8 cellular contexts compared by ENCODE assay signal in the genomic region with DNA sequence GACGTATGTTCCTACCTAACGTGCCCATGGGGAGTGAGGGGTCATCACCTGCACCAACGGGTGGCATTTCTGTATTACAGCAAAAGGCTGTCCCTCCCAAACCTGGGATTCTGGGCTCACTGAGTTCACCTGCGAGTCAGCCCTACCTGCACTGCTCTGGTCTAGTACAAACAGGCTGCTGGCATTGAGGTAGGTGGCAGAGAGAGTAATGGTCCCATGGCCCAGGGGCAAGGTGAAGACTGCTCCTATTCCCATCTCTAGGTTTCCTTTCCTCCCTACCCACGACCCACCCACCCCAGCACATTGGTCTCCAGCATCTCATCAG. TPM values are rescaled to one million over a fixed set of nuclear protein-coding genes. Genes with fewer than 3 reads are reported as not detected.
A peak's percentile ranks its signal among the peaks of the same experiment; 100 is the strongest.
DNase-seq lines count a peak whose midpoint lies in the region; ATAC-seq, FAIRE-seq and TF ChIP-seq lines count a peak whose summit lies in the region.

No MANE protein-coding gene starts in this region.

- no peaks in the 10 kb centered on the region for H3K79me2 ChIP-seq in endothelial cell of umbilical vein (ENCODE audit: control insufficient read depth, insufficient read depth, low read length)

- H3K27me3 ChIP-seq in CD8-positive, alpha-beta T cell (ENCODE audit: insufficient read depth, low read length), result no peaks in the 10 kb centered on the region
- H3K27me3 ChIP-seq in MG63 (no peaks in the 10 kb centered on the region), endothelial cell of umbilical vein (ENCODE audit: control insufficient read depth in 2 of 2, insufficient read depth in 2 of 2, low read length in 2 of 2) (no peaks in the 10 kb centered on the region)

- no peak overlapping the region for H3K4me3 ChIP-seq in CD8-positive, alpha-beta T cell (ENCODE audit: low read depth, low read length)
- H3K4me3 ChIP-seq in MG63, result peak overlapping the region; percentile 70
- peak overlapping the region; percentile 1 to 73 (median 40) for H3K4me3 ChIP-seq in endothelial cell of umbilical vein (replicated peaks in 1 of 3; ENCODE audit: insufficient read depth in 1 of 3, low read depth in 1 of 3, low read length in 3 of 3)

- H3K27ac ChIP-seq in CD8-positive, alpha-beta T cell (ENCODE audit: low read depth, low read length), result no peak overlapping the region
- no peak overlapping the region for H3K27ac ChIP-seq in endothelial cell of umbilical vein (ENCODE audit: insufficient read depth, low read depth, low read length)

- intact Hi-C loops in CD8-positive, alpha-beta T cell (cut with DNase I, micrococcal nuclease), result loop anchor here (2.0 kb wide), 2 partner anchors 105 to 119 kb away; a partner anchor contains a TSS
- intact Hi-C loops in endothelial cell of umbilical vein (cut with micrococcal nuclease), result loop anchor here (1.0 kb wide), 2 partner anchors 10 to 44 kb away; a partner anchor contains a TSS

- no peak for ATAC-seq in CD8-positive, alpha-beta T cell
- ATAC-seq in GM21360 (IDR thresholded peaks at IDR 0.05; ENCODE audit: unreplicated experiment) (no peak), GM21423 (IDR thresholded peaks at IDR 0.05; ENCODE audit: unreplicated experiment) (no peak)

- dilution Hi-C loops in endothelial cell of umbilical vein (cut with MboI; ENCODE audit: extremely low pct_ligation_motif_present, low sequenced_read_pairs), result no loop called here

- peak; percentile 26 for TF ChIP-seq POLR2A in endothelial cell of umbilical vein (IDR thresholded peaks at IDR 0.05; ENCODE audit: low read depth, low read length)

- peak overlapping the region; percentile 66 for H3K4me3 Mint-ChIP-seq in CD8-positive, alpha-beta T cell
- H3K4me3 Mint-ChIP-seq in nephron progenitor cell, result peak overlapping the region; percentile 97

- H3K9me1 ChIP-seq in endothelial cell of umbilical vein (replicated peaks; ENCODE audit: control insufficient read depth, extremely low read depth, insufficient read depth, low read length), result no peaks in the 10 kb centered on the region

- H3K4me2 ChIP-seq in endothelial cell of umbilical vein (ENCODE audit: insufficient read depth, low read length), result peak overlapping the region; percentile 13

- POLR2A ChIA-PET in CD8-positive, alpha-beta T cell (lab: Charles Lee), result interaction anchor here (0.7 to 1.3 kb wide), 3 partner anchors 24 to 573 kb away, joined by 3 to 4 read pairs (median 3); a partner anchor contains a TSS
- POLR2A ChIA-PET in endothelial cell of umbilical vein (lab: Charles Lee), result interaction anchor here (0.5 to 2.2 kb wide), 8 partner anchors 9 to 161 kb away, joined by 3 to 16 read pairs (median 8); a partner anchor contains a TSS

- peaks cover 12% of the 10 kb centered on the region for H3K36me3 ChIP-seq in CD8-positive, alpha-beta T cell (ENCODE audit: insufficient read depth, low read length)
- H3K36me3 ChIP-seq in MG63 (peaks cover 12% of the 10 kb centered on the region), endothelial cell of umbilical vein (ENCODE audit: control insufficient read depth in 2 of 2, extremely low read depth in 1 of 2, insufficient read depth in 2 of 2, low read length in 2 of 2) (peaks cover 4 to 10% of the 10 kb centered on the region in 2 experiments)

- FAIRE-seq in endothelial cell of umbilical vein (lab: Jason Lieb, UNC), result no peak

- H3K36me3 Mint-ChIP-seq in CD8-positive, alpha-beta T cell, result peaks cover 19% of the 10 kb centered on the region
- H3K36me3 Mint-ChIP-seq in nephron progenitor cell (ENCODE audit: low read depth), result peaks cover 36% of the 10 kb centered on the region

- no peak for TF ChIP-seq CTCF in CD8-positive, alpha-beta T cell (IDR thresholded peaks at IDR 0.05)
- TF ChIP-seq CTCF in endothelial cell of umbilical vein (IDR thresholded peaks at IDR 0.05; ENCODE audit: extremely low read depth in 1 of 2, insufficient read depth in 1 of 2, low read depth in 1 of 2, low read length in 2 of 2), result no peak
- no peak for TF ChIP-seq CTCF in nephron progenitor cell (IDR thresholded peaks at IDR 0.05)

- H3K27me3 Mint-ChIP-seq in CD8-positive, alpha-beta T cell (ENCODE audit: low read depth), result peaks cover 6% of the 10 kb centered on the region
- no peaks in the 10 kb centered on the region for H3K27me3 Mint-ChIP-seq in nephron progenitor cell (ENCODE audit: low read depth, poor library complexity)

- CTCF ChIA-PET in CD8-positive, alpha-beta T cell (lab: Charles Lee), result interaction anchor here (0.9 to 5.7 kb wide), 11 partner anchors 11 to 259 kb away, joined by 4 to 54 read pairs (median 7); a partner anchor contains a TSS
- CTCF ChIA-PET in endothelial cell of umbilical vein (lab: Charles Lee), result interaction anchor here (0.6 to 7.7 kb wide), 21 partner anchors 8 to 259 kb away, joined by 3 to 295 read pairs (median 5); a partner anchor contains a TSS

- H2AFZ ChIP-seq in endothelial cell of umbilical vein (ENCODE audit: low read depth, low read length), result peak overlapping the region; percentile 1

- H3K4me1 Mint-ChIP-seq in CD8-positive, alpha-beta T cell (ENCODE audit: low read depth), result peaks cover 23% of the 10 kb centered on the region
- peaks cover 26% of the 10 kb centered on the region for H3K4me1 Mint-ChIP-seq in nephron progenitor cell

- H3K27ac Mint-ChIP-seq in CD8-positive, alpha-beta T cell, result no peak overlapping the region
- H3K27ac Mint-ChIP-seq in nephron progenitor cell, result peak overlapping the region; percentile 93

- no peaks in the 10 kb centered on the region for H4K20me1 ChIP-seq in endothelial cell of umbilical vein (replicated peaks; ENCODE audit: control insufficient read depth, extremely low read depth, insufficient read depth, low read length)

- no peak for DNase-seq in CD8-positive, alpha-beta T cell
- no peak for DNase-seq in MG63
- DNase-seq in endothelial cell of umbilical vein (ENCODE audit: low read depth, low spot score), result no peak
- DNase-seq in nephron progenitor cell, result no peak
- no peak for DNase-seq in DMS 273 treated with DMSO at 0.1 percent for 48 hours (lab: John Stamatoyannopoulos, UW)
- DNase-seq in NCI-H187 (lab: John Stamatoyannopoulos, UW), result no peak

- no TSS peak for BruUV-seq in endothelial cell of umbilical vein (replicated peaks; lab: Mats Ljungman, UMichigan)

- no peaks in the 10 kb centered on the region for H3K9me3 Mint-ChIP-seq in CD8-positive, alpha-beta T cell
- H3K9me3 Mint-ChIP-seq in nephron progenitor cell, result no peaks in the 10 kb centered on the region

- H3K9ac ChIP-seq in endothelial cell of umbilical vein (replicated peaks; ENCODE audit: extremely low read depth, insufficient read depth, low read length), result peak overlapping the region; percentile 22

- peaks cover 14% of the 10 kb centered on the region for H3K4me1 ChIP-seq in CD8-positive, alpha-beta T cell (ENCODE audit: insufficient read depth, low read length)
- H3K4me1 ChIP-seq in endothelial cell of umbilical vein (ENCODE audit: control insufficient read depth, extremely low read depth, insufficient read depth, low read length), result peaks cover 10% of the 10 kb centered on the region

- H3K9me3 ChIP-seq in CD8-positive, alpha-beta T cell (ENCODE audit: low read length), result no peaks in the 10 kb centered on the region
- no peaks in the 10 kb centered on the region for H3K9me3 ChIP-seq in MG63
- no peaks in the 10 kb centered on the region for H3K9me3 ChIP-seq in endothelial cell of umbilical vein (replicated peaks; ENCODE audit: control insufficient read depth, insufficient read depth, low read length)

RNA-seq across cellular contexts. Expression of a gene that starts 0.4 kb away (rescaled TPM):
- total RNA-seq in CD8-positive, alpha-beta T cell, result 1 to 10 TPM in 1 of 2 experiments, under 1 TPM in 1; 0.72 to 1.2 TPM
- 9.7 and 23.4 TPM in 2 replicates for total RNA-seq in MG63 (2014; rRNA removed; shearing (Covaris generic); ENCODE audit: low replicate concordance)
- 24.3 and 24.8 TPM in 2 replicates for total RNA-seq in endothelial cell of umbilical vein
- polyA plus RNA-seq in endothelial cell of umbilical vein, result 29.1 and 31.4 TPM in 2 replicates
- 24.8 and 25.4 TPM in 2 replicates for polyA plus RNA-seq in endothelial cell of umbilical vein (2011; cell fraction: cytosol; rRNA removed)
- polyA plus RNA-seq in endothelial cell of umbilical vein (2011; cell fraction: nucleus; rRNA removed), result 32.8 and 36.1 TPM in 2 replicates
- polyA plus RNA-seq in endothelial cell of umbilical vein (2012), result 21.5 and 28.4 TPM in 2 replicates
- polyA minus RNA-seq in endothelial cell of umbilical vein, result 42.7 and 55.7 TPM in 2 replicates
- polyA minus RNA-seq in endothelial cell of umbilical vein (2011; cell fraction: cytosol; rRNA and poly(A)+ RNA removed), result 13.8 TPM
- polyA minus RNA-seq in endothelial cell of umbilical vein (2011; cell fraction: nucleus; rRNA and poly(A)+ RNA removed), result 15.4 and 19.8 TPM in 2 replicates

RNA-seq across cellular contexts. Expression of a gene that starts 23.3 kb away (rescaled TPM):
- 1 to 10 TPM; 2.2 to 2.5 TPM for total RNA-seq in CD8-positive, alpha-beta T cell
- total RNA-seq in MG63 (2014; rRNA removed; shearing (Covaris generic); ENCODE audit: low replicate concordance), result 0.30 and 0.54 TPM in 2 replicates
- total RNA-seq in endothelial cell of umbilical vein, result 3.5 and 5.4 TPM in 2 replicates
- polyA plus RNA-seq in endothelial cell of umbilical vein, result 2.5 and 3.4 TPM in 2 replicates
- polyA plus RNA-seq in endothelial cell of umbilical vein (2011; cell fraction: cytosol; rRNA removed), result 2.0 and 2.5 TPM in 2 replicates
- 10.6 and 11.2 TPM in 2 replicates for polyA plus RNA-seq in endothelial cell of umbilical vein (2011; cell fraction: nucleus; rRNA removed)
- polyA plus RNA-seq in endothelial cell of umbilical vein (2012), result 1.6 and 2.0 TPM in 2 replicates
- polyA minus RNA-seq in endothelial cell of umbilical vein, result 4.7 and 5.5 TPM in 2 replicates
- polyA minus RNA-seq in endothelial cell of umbilical vein (2011; cell fraction: cytosol; rRNA and poly(A)+ RNA removed), result 1.9 TPM
- polyA minus RNA-seq in endothelial cell of umbilical vein (2011; cell fraction: nucleus; rRNA and poly(A)+ RNA removed), result 3.0 and 4.9 TPM in 2 replicates

RNA-seq across cellular contexts. Expression of a gene that starts 23.6 kb away (rescaled TPM):
- total RNA-seq in CD8-positive, alpha-beta T cell, result 10 to 100 TPM; 16.1 to 16.8 TPM
- 16.5 and 18.6 TPM in 2 replicates for total RNA-seq in MG63 (2014; rRNA removed; shearing (Covaris generic); ENCODE audit: low replicate concordance)
- total RNA-seq in endothelial cell of umbilical vein, result 97.4 and 103 TPM in 2 replicates
- polyA plus RNA-seq in endothelial cell of umbilical vein, result 98.8 and 105 TPM in 2 replicates
- 83.6 and 87.9 TPM in 2 replicates for polyA plus RNA-seq in endothelial cell of umbilical vein (2011; cell fraction: cytosol; rRNA removed)
- 74.2 and 86.2 TPM in 2 replicates for polyA plus RNA-seq in endothelial cell of umbilical vein (2011; cell fraction: nucleus; rRNA removed)
- polyA plus RNA-seq in endothelial cell of umbilical vein (2012), result 84.7 and 85.7 TPM in 2 replicates
- 159 and 179 TPM in 2 replicates for polyA minus RNA-seq in endothelial cell of umbilical vein
- 52.2 TPM for polyA minus RNA-seq in endothelial cell of umbilical vein (2011; cell fraction: cytosol; rRNA and poly(A)+ RNA removed)
- polyA minus RNA-seq in endothelial cell of umbilical vein (2011; cell fraction: nucleus; rRNA and poly(A)+ RNA removed), result 41.1 and 63.9 TPM in 2 replicates

RNA-seq across cellular contexts. Expression of a gene that starts 30.9 kb away (rescaled TPM):
- total RNA-seq in CD8-positive, alpha-beta T cell, result 10 to 100 TPM; 12.8 to 13.5 TPM
- 40.9 and 41.8 TPM in 2 replicates for total RNA-seq in MG63 (2014; rRNA removed; shearing (Covaris generic); ENCODE audit: low replicate concordance)
- 63.6 and 69.8 TPM in 2 replicates for total RNA-seq in endothelial cell of umbilical vein
- polyA plus RNA-seq in endothelial cell of umbilical vein, result 46.7 and 52.2 TPM in 2 replicates
- 51.7 and 53.8 TPM in 2 replicates for polyA plus RNA-seq in endothelial cell of umbilical vein (2011; cell fraction: cytosol; rRNA removed)
- 74.5 and 78.7 TPM in 2 replicates for polyA plus RNA-seq in endothelial cell of umbilical vein (2011; cell fraction: nucleus; rRNA removed)
- 47.2 and 65.8 TPM in 2 replicates for polyA plus RNA-seq in endothelial cell of umbilical vein (2012)
- polyA minus RNA-seq in endothelial cell of umbilical vein, result 58.6 and 60.2 TPM in 2 replicates
- polyA minus RNA-seq in endothelial cell of umbilical vein (2011; cell fraction: cytosol; rRNA and poly(A)+ RNA removed), result 91.6 TPM
- polyA minus RNA-seq in endothelial cell of umbilical vein (2011; cell fraction: nucleus; rRNA and poly(A)+ RNA removed), result 24.3 and 48.4 TPM in 2 replicates

RNA-seq across cellular contexts. Expression of a gene that starts 31.7 kb away (rescaled TPM):
- total RNA-seq in CD8-positive, alpha-beta T cell, result not detected
- total RNA-seq in MG63 (2014; rRNA removed; shearing (Covaris generic); ENCODE audit: low replicate concordance), result 2.0 TPM in 1 of 2 replicates, not detected in the other
- 0.42 and 0.51 TPM in 2 replicates for total RNA-seq in endothelial cell of umbilical vein
- 0.99 and 2.0 TPM in 2 replicates for polyA plus RNA-seq in endothelial cell of umbilical vein
- 0.43 and 0.69 TPM in 2 replicates for polyA plus RNA-seq in endothelial cell of umbilical vein (2011; cell fraction: cytosol; rRNA removed)
- 1.8 and 1.9 TPM in 2 replicates for polyA plus RNA-seq in endothelial cell of umbilical vein (2011; cell fraction: nucleus; rRNA removed)
- 0.40 and 0.59 TPM in 2 replicates for polyA plus RNA-seq in endothelial cell of umbilical vein (2012)
- 0.73 and 0.83 TPM in 2 replicates for polyA minus RNA-seq in endothelial cell of umbilical vein
- not detected for polyA minus RNA-seq in endothelial cell of umbilical vein (2011; cell fraction: cytosol; rRNA and poly(A)+ RNA removed)
- 1.1 TPM in 1 of 2 replicates, not detected in the other for polyA minus RNA-seq in endothelial cell of umbilical vein (2011; cell fraction: nucleus; rRNA and poly(A)+ RNA removed)
